20 cellular contexts compared by ENCODE assay signal in the genomic region with DNA sequence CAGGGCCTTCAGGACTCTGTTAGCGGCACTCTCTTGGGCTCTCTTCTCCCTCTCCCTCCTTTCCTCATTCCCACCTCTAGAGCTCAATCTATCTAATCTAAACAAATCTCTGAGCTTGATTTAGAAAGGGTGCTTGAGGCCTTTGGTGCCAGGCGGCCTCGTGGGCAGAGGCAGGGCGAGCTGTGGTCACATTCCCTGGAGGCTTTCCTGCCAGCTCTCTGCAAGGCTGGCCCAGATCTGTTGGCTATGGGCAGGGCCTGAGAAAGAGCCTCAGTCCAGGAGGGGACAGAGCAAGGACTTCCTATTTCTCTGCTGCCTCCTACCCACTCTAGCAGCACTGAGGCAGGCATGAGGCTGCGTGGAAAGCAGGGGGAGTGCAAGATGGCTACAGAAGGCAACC. TPM values are rescaled to one million over a fixed set of nuclear protein-coding genes. Genes with fewer than 3 reads are reported as not detected.
DNase-seq lines count a peak whose midpoint lies in the region; ATAC-seq and TF ChIP-seq lines count a peak whose summit lies in the region.
"Had no signal": no experiment of that assay in that cellular context is flagged by ENCODE, and none has a peak within 500 bp of the region (broad histone marks: within the 10 kb centered on the region; RNA-seq: fewer than 3 reads in every experiment).

No MANE protein-coding gene starts in this region.

- H3K9me3 ChIP-seq in SK-N-SH = no peaks in the 10 kb centered on the region
- H3K9me3 ChIP-seq in psoas muscle = no peaks in the 10 kb centered on the region
- H3K9me3 ChIP-seq in upper lobe of right lung = no peaks in the 10 kb centered on the region
- H3K9me3 ChIP-seq: Caco-2 had no signal

- no peaks in the 10 kb centered on the region for H4K20me1 ChIP-seq in SK-N-SH (ENCODE audit: insufficient read depth)

- no peaks in the 10 kb centered on the region for H3K36me3 ChIP-seq in SK-N-SH (replicated peaks in 1 of 2; ENCODE audit: control insufficient read depth in 1 of 2, insufficient read depth in 2 of 2, low read length in 1 of 2)
- H3K36me3 ChIP-seq in psoas muscle (ENCODE audit: insufficient read depth in 1 of 2, low read depth in 1 of 2) = no peaks in the 10 kb centered on the region
- H3K36me3 ChIP-seq in upper lobe of right lung = no peaks in the 10 kb centered on the region

- H3K9me2 ChIP-seq in SK-N-SH = no peaks in the 10 kb centered on the region

- POLR2A ChIA-PET in SK-N-SH (lab: Yijun Ruan, JAX) = no interaction called here

- TF ChIP-seq CTCF in SK-N-SH (IDR thresholded peaks at IDR 0.05) (no peak), psoas muscle (IDR thresholded peaks at IDR 0.05) (no peak), upper lobe of right lung (IDR thresholded peaks at IDR 0.05) (no peak)

- TF ChIP-seq EP300 in SK-N-SH (IDR thresholded peaks at IDR 0.05; ENCODE audit: borderline replicate concordance in 1 of 2, low read depth in 1 of 2, low read length in 1 of 2) = no peak

- H3K9ac ChIP-seq in SK-N-SH = no peak overlapping the region

- H3F3A ChIP-seq in SK-N-SH (replicated peaks; ENCODE audit: insufficient read depth) = no peaks in the 10 kb centered on the region

- H2AFZ ChIP-seq in SK-N-SH (ENCODE audit: low read depth) = no peak overlapping the region

- WGBS in SK-N-SH (ENCODE audit: low lambda C conversion rate) = 32% methylated on average over 5 of the region's 5 CpGs
- 41 to 65% (median 54%) methylated on average over 4 to 5 of the region's 5 CpGs for WGBS in psoas muscle, 3 donors

- H3K27me3 ChIP-seq in SK-N-SH (ENCODE audit: insufficient read depth) (peaks cover 28% of the 10 kb centered on the region; the same call in 1 of the 2 replicates), psoas muscle (ENCODE audit: insufficient read depth in 3 of 3, low read length in 2 of 3) (peaks cover 0 to 32% (median 0%) of the 10 kb centered on the region in 3 donors), upper lobe of right lung (no peaks in the 10 kb centered on the region)

- no peak for TF ChIP-seq RAD21 in SK-N-SH (IDR thresholded peaks at IDR 0.05; ENCODE audit: low read length)

- H3K4me2 ChIP-seq in SK-N-SH = no peak overlapping the region

- H3K4me3 ChIP-seq in SK-N-SH (ENCODE audit: low read depth in 2 of 2, low read length in 1 of 2) (no peak overlapping the region), psoas muscle (no peak overlapping the region), upper lobe of right lung (no peak overlapping the region)
- H3K4me3 ChIP-seq: GM12878 had no signal

- H3K4me1 ChIP-seq in SK-N-SH (ENCODE audit: control insufficient read depth in 1 of 2, insufficient read depth in 2 of 2, low read depth in 1 of 2, low read length in 1 of 2) (peaks cover 0 to 20% of the 10 kb centered on the region in 2 experiments; a peak in 1 of 4 replicates), psoas muscle (no peaks in the 10 kb centered on the region), upper lobe of right lung (no peaks in the 10 kb centered on the region)
- H3K4me1 ChIP-seq: Caco-2 had no signal

- no peak for DNase-seq in SK-N-SH
- DNase-seq in RPMI7951 (ENCODE audit: low read depth) = peak; percentile 39
- no peak for DNase-seq in psoas muscle
- DNase-seq in upper lobe of right lung = no peak
- no peak for DNase-seq in activated CD8-positive, alpha-beta memory T cell treated with anti-CD3 and anti-CD28 coated beads, Interleukin-2, amount 50 U/mL, for 48 hours
- no peak for DNase-seq in DMS53 treated with DMSO at 0.1 percent for 48 hours (lab: John Stamatoyannopoulos, UW; ENCODE audit: unreplicated experiment)
- no peak for DNase-seq in NCI-H1105 treated with DMSO at 0.1 percent for 48 hours (lab: John Stamatoyannopoulos, UW)
- DNase-seq: Caco-2; CD4-positive, CD25-positive, alpha-beta regulatory T cell; GF-D8; GOT3; Kasumi-1; NCI-H1105; NCI-H1694; NCI-H2081 treated with DMSO at 0.1 percent for 48 hours; NCI-H748 treated with DMSO at 0.1 percent for 48 hours; SHP77 had no signal

- intact Hi-C loops in psoas muscle (cut with DNase I) (no loop called here), upper lobe of right lung (cut with DNase I) (no loop called here)

- CTCF ChIA-PET in SK-N-SH (lab: Yijun Ruan, JAX) = interaction anchor here (2.9 kb wide), 1 partner anchor 33 kb away, joined by 7 read pairs; no protein-coding TSS in a partner anchor

- no peaks in the 10 kb centered on the region for H3K79me2 ChIP-seq in SK-N-SH (ENCODE audit: insufficient read depth)

- H3K27ac ChIP-seq in SK-N-SH (ENCODE audit: low read depth in 2 of 2, low read length in 1 of 2) = no peak overlapping the region
- no peak overlapping the region for H3K27ac ChIP-seq in psoas muscle
- H3K27ac ChIP-seq in upper lobe of right lung = no peak overlapping the region
- H3K27ac ChIP-seq: 22Rv1 had no signal

- ATAC-seq in SK-N-SH treated with all-trans-retinoic acid at 6 μM for 48 hours (no peak), psoas muscle (peak in 3 of 4 donors; percentile 73 to 88 (median 85)), upper lobe of right lung (peak; percentile 53)
- ATAC-seq: GM12878 had no signal

TF ChIP-seq in SK-N-SH, 30 proteins besides CTCF, POLR2A, EP300 and RAD21:
- TF ChIP-seq SIN3A (IDR thresholded peaks at IDR 0.05; ENCODE audit: borderline replicate concordance, low read depth, low read length) = no peak
- no peak for TF ChIP-seq GABPA (IDR thresholded peaks at IDR 0.05; ENCODE audit: low read depth)
- TF ChIP-seq POLR2AphosphoS5 (IDR thresholded peaks at IDR 0.05; ENCODE audit: low read depth, low read length) = no peak
- no peak for TF ChIP-seq MEF2A (IDR thresholded peaks at IDR 0.05; ENCODE audit: borderline replicate concordance, low read depth)
- TF ChIP-seq ELF1 (IDR thresholded peaks at IDR 0.05) = no peak
- 0 out of 2 replicates have a peak, but pooled peaks have one; percentile 11 for TF ChIP-seq GATA2 (CRISPR knock-in tag; IDR thresholded peaks at IDR 0.05)
- TF ChIP-seq FOXM1 (IDR thresholded peaks at IDR 0.05; ENCODE audit: low read depth) = no peak

TF ChIP-seq in SK-N-SH treated with all-trans-retinoic acid at 6 μM for 48 hours, 23 proteins besides CTCF, POLR2A, EP300 and RAD21:
- no peak for TF ChIP-seq TOX (CRISPR knock-in tag; IDR thresholded peaks at IDR 0.05; ENCODE audit: borderline replicate concordance)
- no peak for TF ChIP-seq TCF4 (CRISPR knock-in tag; IDR thresholded peaks at IDR 0.05; ENCODE audit: borderline replicate concordance)
- no peak for TF ChIP-seq SNAI2 (CRISPR knock-in tag; IDR thresholded peaks at IDR 0.05)
- TF ChIP-seq ZNF565 (CRISPR knock-in tag; conservative IDR thresholded peaks at IDR 0.05; ENCODE audit: low read depth) = no peak
- TF ChIP-seq ZNF8 (CRISPR knock-in tag; IDR thresholded peaks at IDR 0.05) = no peak
- no peak for TF ChIP-seq PATZ1 (CRISPR knock-in tag; IDR thresholded peaks at IDR 0.05; ENCODE audit: borderline replicate concordance)
- TF ChIP-seq, protein P1, sequence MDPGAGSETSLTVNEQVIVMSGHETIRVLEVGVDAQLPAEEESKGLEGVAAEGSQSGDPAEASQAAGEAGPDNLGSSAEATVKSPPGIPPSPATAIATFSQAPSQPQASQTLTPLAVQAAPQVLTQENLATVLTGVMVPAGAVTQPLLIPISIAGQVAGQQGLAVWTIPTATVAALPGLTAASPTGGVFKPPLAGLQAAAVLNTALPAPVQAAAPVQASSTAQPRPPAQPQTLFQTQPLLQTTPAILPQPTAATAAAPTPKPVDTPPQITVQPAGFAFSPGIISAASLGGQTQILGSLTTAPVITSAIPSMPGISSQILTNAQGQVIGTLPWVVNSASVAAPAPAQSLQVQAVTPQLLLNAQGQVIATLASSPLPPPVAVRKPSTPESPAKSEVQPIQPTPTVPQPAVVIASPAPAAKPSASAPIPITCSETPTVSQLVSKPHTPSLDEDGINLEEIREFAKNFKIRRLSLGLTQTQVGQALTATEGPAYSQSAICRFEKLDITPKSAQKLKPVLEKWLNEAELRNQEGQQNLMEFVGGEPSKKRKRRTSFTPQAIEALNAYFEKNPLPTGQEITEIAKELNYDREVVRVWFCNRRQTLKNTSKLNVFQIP (CRISPR knock-in tag; IDR thresholded peaks at IDR 0.05; ENCODE audit: borderline replicate concordance, low read depth) = no peak
- TF ChIP-seq ZFP3 (CRISPR knock-in tag; IDR thresholded peaks at IDR 0.05) = no peak
- TF ChIP-seq ZFP30 (CRISPR knock-in tag; IDR thresholded peaks at IDR 0.05) = no peak
- no peak for TF ChIP-seq RARB (CRISPR knock-in tag; IDR thresholded peaks at IDR 0.05)
- no peak for TF ChIP-seq ZC3H10 (CRISPR knock-in tag; IDR thresholded peaks at IDR 0.05)

RNA-seq across cellular contexts. Expression of gene PJA1, which starts 38.6 kb away (rescaled TPM):
- polyA plus RNA-seq in SK-N-SH (2012; rRNA removed) (15.7 and 16.5 TPM in 2 replicates), psoas muscle (10 to 100 TPM in 1 of 3 donors, 1 to 10 TPM in 2; 4.1 to 11.6 (median 9.9) TPM)
- polyA plus RNA-seq in SK-N-SH (2012; cell fraction: cytosol; rRNA removed) = 15.1 and 15.7 TPM in 2 replicates
- polyA plus RNA-seq in SK-N-SH (2012; cell fraction: nucleus; rRNA removed) = 12.4 and 14.4 TPM in 2 replicates
- 42.5 and 49.2 TPM in 2 replicates for total RNA-seq in RPMI7951 (2014; rRNA removed; shearing (Covaris generic))
- total RNA-seq in psoas muscle (10 to 100 TPM in 1 of 4 donors, 1 to 10 TPM in 3; 3.5 to 13.4 (median 5.9) TPM), upper lobe of right lung (23.6 TPM)
